ENCODE assay signal across 24 cellular contexts in the genomic region with DNA sequence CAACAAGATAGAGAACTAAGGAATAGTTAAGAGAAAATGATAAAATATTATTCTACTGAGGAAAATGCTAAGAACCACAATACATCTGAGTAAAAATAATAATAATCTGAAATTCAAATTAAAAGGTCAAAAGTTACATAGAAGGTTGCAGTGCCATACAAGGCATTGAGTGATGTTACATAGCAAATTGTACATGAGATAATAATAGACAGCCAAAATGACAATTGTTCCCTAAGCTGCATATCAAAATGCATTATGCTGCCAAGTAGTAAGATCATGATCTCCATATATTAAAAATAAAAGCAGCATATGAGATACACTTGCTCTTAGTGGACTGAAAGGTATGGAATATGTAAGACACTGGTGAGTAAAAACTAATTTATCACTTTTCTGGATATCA.
"Had no signal": no experiment of that assay in that cellular context is flagged by ENCODE, and none has a peak within 500 bp of the region (broad histone marks: within the 10 kb centered on the region; RNA-seq: fewer than 3 reads in every experiment).

No MANE protein-coding gene starts in this region.

- H3K27ac ChIP-seq: stomach, suprapubic skin, testis, thoracic aorta, thyroid gland, tibial artery, tibial nerve, transverse colon, upper lobe of left lung, upper lobe of right lung, uterus, vagina had no signal

- H3K4me3 ChIP-seq: stomach, suprapubic skin, testis, thoracic aorta, thyroid gland, tibial artery, tibial nerve, transverse colon, upper lobe of left lung, upper lobe of right lung, uterus, vagina had no signal

- H3K27me3 ChIP-seq: stomach, suprapubic skin, testis, thyroid gland, tibial artery, tibial nerve, transverse colon, upper lobe of left lung, upper lobe of right lung, uterus, vagina had no signal

- DNase-seq: stimulated activated CD4-positive, alpha-beta T cell treated with anti-CD3 and anti-CD28 coated beads, Interleukin-2, amount 100 ng/mL, for 48 hours; stimulated activated CD4-positive, alpha-beta T cell treated with anti-CD3 and anti-CD28 coated beads, Interleukin-4, amount 100 ng/mL, for 1 hour; stimulated activated CD4-positive, alpha-beta T cell treated with anti-CD3 and anti-CD28 coated beads, Interleukin-4, amount 100 ng/mL, for 24 hours; stimulated activated CD4-positive, alpha-beta T cell treated with anti-CD3 and anti-CD28 coated beads, Interleukin-4, amount 100 ng/mL, for 4 hours; stimulated activated CD8-positive, alpha-beta memory T cell treated with anti-CD3 and anti-CD28 coated beads, Interleukin-4, amount 100 ng/mL, for 48 hours; stimulated activated naive B cell treated with anti-CD40 and anti-IgM and Interleukin-4, amounts not matched to agents 10 μg/mL and 1 μg/mL and 100 μg/mL, for 72 hours; stimulated activated naive CD4-positive, alpha-beta T cell; stimulated activated naive CD4-positive, alpha-beta T cell treated with Interleukin-2 at 50 U/mL for 16 hours; stimulated activated naive CD8-positive, alpha-beta T cell treated with anti-CD3 and anti-CD28 coated beads, Interleukin-15, amount 100 ng/mL, for 72 hours; stimulated activated naive CD8-positive, alpha-beta T cell treated with anti-CD3 and anti-CD28 coated beads, Interleukin-15, Interleukin-2, amounts not matched to agents 100 U/mL and 50 U/mL, for 24 hours; stomach; substantia nigra; testis; thyroid gland; tibial artery; transverse colon; trophoblast cell; upper lobe of left lung; upper lobe of right lung; uterus had no signal

- H3K9me3 ChIP-seq: stomach, suprapubic skin, testis, thoracic aorta, thyroid gland, tibial artery, tibial nerve, transverse colon, upper lobe of left lung, upper lobe of right lung, uterus, vagina had no signal

- H3K36me3 ChIP-seq: stomach, suprapubic skin, thoracic aorta, thyroid gland, tibial artery, tibial nerve, transverse colon, upper lobe of left lung, upper lobe of right lung, uterus, vagina had no signal
